12 cellular contexts compared by ENCODE assay signal in the genomic region with DNA sequence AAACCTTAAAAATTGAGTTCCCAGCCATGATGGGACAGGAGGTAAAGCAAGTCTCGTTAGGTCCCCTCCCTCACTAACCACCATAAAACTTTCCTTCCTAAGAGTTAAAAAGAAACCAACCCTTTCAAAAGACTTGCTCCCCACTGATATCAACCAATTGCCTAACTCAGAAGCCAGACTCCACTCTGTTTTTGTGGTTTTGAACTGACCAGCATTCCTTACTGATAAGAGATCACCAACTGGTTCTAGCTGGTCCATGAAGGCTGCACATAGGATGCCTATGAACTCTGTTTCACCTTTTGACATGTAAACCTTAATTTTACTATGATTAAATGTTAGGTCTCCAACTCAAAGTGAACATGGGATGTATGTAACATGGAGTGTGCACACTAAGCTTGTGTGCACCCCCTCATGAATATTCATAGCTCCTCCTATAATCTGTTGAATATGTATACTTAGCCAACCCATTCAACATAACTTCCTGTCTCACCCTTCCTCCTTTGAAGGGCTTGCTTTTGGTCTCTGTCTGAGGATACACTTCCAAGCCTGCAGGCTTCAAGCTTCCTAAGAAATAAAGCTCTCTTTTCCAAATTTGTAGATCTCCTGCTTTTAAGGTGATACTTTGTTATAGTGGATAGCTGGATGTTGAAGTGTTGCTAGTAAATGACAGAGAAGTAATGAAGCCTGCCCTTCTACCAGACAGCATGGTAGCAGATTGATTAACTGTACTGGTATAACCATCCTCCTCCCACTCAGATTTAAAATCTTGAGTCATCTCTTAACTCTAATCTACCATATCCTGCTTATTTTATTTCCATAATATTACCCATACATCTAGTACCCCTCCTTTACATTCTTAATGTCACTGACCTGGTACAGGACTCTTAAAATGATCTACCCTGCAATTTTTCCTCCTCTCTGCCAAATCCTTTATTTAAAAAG.
DNase-seq lines count a peak whose midpoint lies in the region; ATAC-seq and TF ChIP-seq lines count a peak whose summit lies in the region.
"Had no signal": no experiment of that assay in that cellular context is flagged by ENCODE, and none has a peak within 500 bp of the region (broad histone marks: within the 10 kb centered on the region; RNA-seq: fewer than 3 reads in every experiment).

No MANE protein-coding gene starts in this region.

- CTCF ChIA-PET in activated naive CD4-positive, alpha-beta T cell treated with anti-CD3 and anti-CD28 coated beads for 36 hours (lab: Charles Lee): no interaction called here

- no peaks in the 10 kb centered on the region for H3K27me3 Mint-ChIP-seq in activated naive CD4-positive, alpha-beta T cell treated with anti-CD3 and anti-CD28 coated beads for 36 hours (ENCODE audit: low read depth)

- peak; percentile 74 for ATAC-seq in SK-N-SH treated with all-trans-retinoic acid at 6 μM for 48 hours

- DNase-seq in activated naive CD4-positive, alpha-beta T cell treated with anti-CD3 and anti-CD28 coated beads for 36 hours: no peak
- no peak for DNase-seq in activated naive CD4-positive, alpha-beta T cell treated with anti-CD3 and anti-CD28 coated beads, Interleukin-2, amount 50 U/mL, for 16 hours
- DNase-seq in glomerular visceral epithelial cell (ENCODE audit: extremely low spot score) (peak; percentile 47), stromal cell of bone marrow (ENCODE audit: low read depth) (peak; percentile 13), amygdala (lab: John Stamatoyannopoulos, UW) (no peak), head of caudate nucleus (no peak)
- no peak for DNase-seq in stimulated activated CD4-positive, alpha-beta T cell treated with anti-CD3 and anti-CD28 coated beads, Interleukin-12 subunit alpha, Interleukin-12 subunit beta, amount 100 ng/mL, for 4 hours
- DNase-seq: activated CD8-positive, alpha-beta memory T cell treated with anti-CD3 and anti-CD28 coated beads for 24 hours; COR-L47; NCI-H446; thyroid gland had no signal

- intact Hi-C loops in activated naive CD4-positive, alpha-beta T cell treated with anti-CD3 and anti-CD28 coated beads for 36 hours (cut with micrococcal nuclease): no loop called here
- intact Hi-C loops in head of caudate nucleus (cut with DNase I): no loop called here

- H3K27ac Mint-ChIP-seq in activated naive CD4-positive, alpha-beta T cell treated with anti-CD3 and anti-CD28 coated beads for 36 hours: peak overlapping the region; percentile 33

- peaks cover 69% of the 10 kb centered on the region for H3K4me1 Mint-ChIP-seq in activated naive CD4-positive, alpha-beta T cell treated with anti-CD3 and anti-CD28 coated beads for 36 hours (ENCODE audit: low read depth)

- H3K4me3 Mint-ChIP-seq in activated naive CD4-positive, alpha-beta T cell treated with anti-CD3 and anti-CD28 coated beads for 36 hours: no peak overlapping the region

- H3K9me3 Mint-ChIP-seq in activated naive CD4-positive, alpha-beta T cell treated with anti-CD3 and anti-CD28 coated beads for 36 hours: peaks cover 2% of the 10 kb centered on the region

- peaks cover 26% of the 10 kb centered on the region for H3K36me3 Mint-ChIP-seq in activated naive CD4-positive, alpha-beta T cell treated with anti-CD3 and anti-CD28 coated beads for 36 hours (ENCODE audit: low read depth)

TF ChIP-seq in SK-N-SH treated with all-trans-retinoic acid at 6 μM for 48 hours, 23 proteins besides CTCF, POLR2A, EP300 and RAD21:
- TF ChIP-seq RARB (CRISPR knock-in tag; IDR thresholded peaks at IDR 0.05) (no peak), CSDC2 (CRISPR knock-in tag; IDR thresholded peaks at IDR 0.05) (no peak), OSR1 (CRISPR knock-in tag; IDR thresholded peaks at IDR 0.05) (no peak), POU6F1 (CRISPR knock-in tag; IDR thresholded peaks at IDR 0.05; ENCODE audit: borderline replicate concordance, low read depth) (no peak), ZFP30 (CRISPR knock-in tag; IDR thresholded peaks at IDR 0.05) (no peak), TSHZ2 (CRISPR knock-in tag; IDR thresholded peaks at IDR 0.05) (no peak)

Comparison
In these comparisons a context has a peak if more than half of its experiments do, and no peak if none do; other contexts are left out.
1. DNase-seq: peak in glomerular visceral epithelial cell (single experiment) and stromal cell of bone marrow (single experiment); none in activated naive CD4-positive, alpha-beta T cell treated with anti-CD3 and anti-CD28 coated beads for 36 hours (single experiment), activated naive CD4-positive, alpha-beta T cell treated with anti-CD3 and anti-CD28 coated beads, Interleukin-2, amount 50 U/mL, for 16 hours (single experiment), stimulated activated CD4-positive, alpha-beta T cell treated with anti-CD3 and anti-CD28 coated beads, Interleukin-12 subunit alpha, Interleukin-12 subunit beta, amount 100 ng/mL, for 4 hours (single experiment), amygdala (0 of 56) and head of caudate nucleus (0 of 42).